ENCODE assay signal across 8 cellular contexts in the genomic region with DNA sequence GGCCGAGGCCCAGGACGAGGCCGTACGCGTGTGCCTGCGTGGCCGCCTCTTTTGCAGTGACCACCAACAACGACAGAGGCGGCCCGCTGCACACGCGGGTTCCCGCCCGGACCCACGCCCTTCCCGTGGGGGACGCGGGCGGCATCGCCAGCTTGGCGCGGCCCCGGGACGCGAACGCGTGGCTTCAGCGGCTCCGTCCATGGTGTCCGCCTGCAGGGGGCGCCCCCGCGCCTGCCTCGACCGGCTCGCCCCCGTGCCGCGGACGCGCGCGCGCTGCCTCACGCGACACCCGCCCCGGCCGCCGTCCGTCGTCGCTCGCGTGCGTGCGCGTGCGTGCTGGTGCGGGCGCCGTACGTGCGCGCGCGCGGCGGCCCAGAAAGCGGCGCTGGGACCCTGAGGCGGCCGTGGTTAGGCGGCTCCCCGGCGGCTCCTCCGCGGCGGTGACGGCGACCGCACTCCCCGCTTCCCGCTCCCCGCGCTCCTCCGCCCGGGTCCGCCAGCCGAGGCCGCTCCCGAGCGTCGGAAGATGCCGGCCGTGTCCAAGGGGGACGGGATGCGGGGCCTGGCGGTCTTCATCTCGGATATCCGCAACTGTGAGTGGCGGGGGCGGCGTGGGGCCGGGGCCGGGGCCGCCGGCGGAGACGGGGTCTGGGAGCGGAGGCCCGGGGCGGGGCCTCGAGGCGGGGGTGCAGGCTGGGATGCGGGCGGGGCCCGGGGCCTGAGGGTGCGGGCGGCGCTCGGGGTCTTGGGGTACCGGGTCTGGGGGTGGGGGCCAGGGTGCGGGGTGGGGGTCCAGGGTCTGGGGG. TPM values are rescaled to one million over a fixed set of nuclear protein-coding genes. Genes with fewer than 3 reads are reported as not detected.
DNase-seq lines count a peak whose midpoint lies in the region; ATAC-seq and TF ChIP-seq lines count a peak whose summit lies in the region.

A gene (plus strand): TSS at position 375 of the 806 bp plus-strand sequence. CDS start 152 bp downstream, at position 527.

- peaks cover 30% of the 10 kb centered on the region for H4K20me1 ChIP-seq in osteoblast (ENCODE audit: insufficient read depth, low read length)

- DNase-seq in EH (ENCODE audit: low read depth) (peak; percentile 87), LHCN-M2 (ENCODE audit: low read depth) (peak; percentile 85), glomerular endothelial cell (ENCODE audit: extremely low read depth, low read depth, low spot score) (no peak), osteoblast (ENCODE audit: insufficient read length, low spot score, missing footprints) (peak; percentile 100)
- peak; percentile 95 for DNase-seq in activated naive CD4-positive, alpha-beta T cell treated with anti-CD3 and anti-CD28 coated beads, Interleukin-2, amount 50 U/mL, for 16 hours

- peak; percentile 39 for TF ChIP-seq CTCF in osteoblast (IDR thresholded peaks at IDR 0.05; ENCODE audit: extremely low read depth, low read depth, low read length)

- peak within 1 kb of the TSS; percentile 85 for H3K4me3 ChIP-seq in osteoblast (ENCODE audit: insufficient read depth, low read length)

- peaks cover 8% of the 10 kb centered on the region for H3K4me1 ChIP-seq in osteoblast (ENCODE audit: insufficient read depth, low read length)

- H3K27ac ChIP-seq in osteoblast (ENCODE audit: low read depth, low read length): peak within 1 kb of the TSS; percentile 79
- no peak within 1 kb of the TSS for H3K27ac ChIP-seq in temporal lobe (ENCODE audit: low read depth, low read length)

- H3K79me2 ChIP-seq in osteoblast (ENCODE audit: insufficient read depth, low read length): peaks cover 43% of the 10 kb centered on the region

- peak within 1 kb of the TSS; percentile 90 for H3K4me2 ChIP-seq in osteoblast (ENCODE audit: insufficient read depth, low read length)

- ATAC-seq in GM21825 (IDR thresholded peaks at IDR 0.05; ENCODE audit: unreplicated experiment): peak; percentile 55
- peak; percentile 76 for ATAC-seq in SK-N-SH treated with all-trans-retinoic acid at 6 μM for 48 hours

- no peaks in the 10 kb centered on the region for H3K9me3 ChIP-seq in osteoblast (ENCODE audit: low read depth, low read length)

- H3K27me3 ChIP-seq in osteoblast (ENCODE audit: insufficient read depth, low read length): no peaks in the 10 kb centered on the region

- H2AFZ ChIP-seq in osteoblast (ENCODE audit: low read length): peak within 1 kb of the TSS; percentile 62

- H3K36me3 ChIP-seq in osteoblast (ENCODE audit: insufficient read depth, low read length): peaks cover 14% of the 10 kb centered on the region

TF ChIP-seq in SK-N-SH treated with all-trans-retinoic acid at 6 μM for 48 hours, 23 proteins besides CTCF, POLR2A, EP300 and RAD21:
- TF ChIP-seq ESRRG (CRISPR knock-in tag; IDR thresholded peaks at IDR 0.05) (no peak), PPARA (CRISPR knock-in tag; IDR thresholded peaks at IDR 0.05; ENCODE audit: borderline replicate concordance) (peak; percentile 85; the same call in 1 of the 2 replicates), SNAI2 (CRISPR knock-in tag; IDR thresholded peaks at IDR 0.05) (peak; percentile 95), GLIS3 (CRISPR knock-in tag; IDR thresholded peaks at IDR 0.05) (no peak), BACH2 (CRISPR knock-in tag; IDR thresholded peaks at IDR 0.05; ENCODE audit: borderline replicate concordance) (peak; percentile 88; the same call in 1 of the 2 replicates), OSR1 (CRISPR knock-in tag; IDR thresholded peaks at IDR 0.05) (peak; percentile 86; the same call in 1 of the 2 replicates), ZFP30 (CRISPR knock-in tag; IDR thresholded peaks at IDR 0.05) (peak; percentile 55; the same call in 1 of the 2 replicates), ZNF70 (CRISPR knock-in tag; IDR thresholded peaks at IDR 0.05) (no peak), RARB (CRISPR knock-in tag; IDR thresholded peaks at IDR 0.05) (no peak), ZFP3 (CRISPR knock-in tag; IDR thresholded peaks at IDR 0.05) (peak; percentile 64; the same call in 1 of the 2 replicates), CSDC2 (CRISPR knock-in tag; IDR thresholded peaks at IDR 0.05) (peak; percentile 98), TOX (CRISPR knock-in tag; IDR thresholded peaks at IDR 0.05; ENCODE audit: borderline replicate concordance) (no peak), ISL1 (CRISPR knock-in tag; IDR thresholded peaks at IDR 0.05) (no peak), ZC3H10 (CRISPR knock-in tag; IDR thresholded peaks at IDR 0.05) (peak; percentile 54; the same call in 1 of the 2 replicates), ZNF565 (CRISPR knock-in tag; conservative IDR thresholded peaks at IDR 0.05; ENCODE audit: low read depth) (no peak), ARNTL (CRISPR knock-in tag; IDR thresholded peaks at IDR 0.05; ENCODE audit: borderline replicate concordance, low read depth) (no peak), TCF4 (CRISPR knock-in tag; IDR thresholded peaks at IDR 0.05; ENCODE audit: borderline replicate concordance) (no peak)
- TF ChIP-seq, protein P1, sequence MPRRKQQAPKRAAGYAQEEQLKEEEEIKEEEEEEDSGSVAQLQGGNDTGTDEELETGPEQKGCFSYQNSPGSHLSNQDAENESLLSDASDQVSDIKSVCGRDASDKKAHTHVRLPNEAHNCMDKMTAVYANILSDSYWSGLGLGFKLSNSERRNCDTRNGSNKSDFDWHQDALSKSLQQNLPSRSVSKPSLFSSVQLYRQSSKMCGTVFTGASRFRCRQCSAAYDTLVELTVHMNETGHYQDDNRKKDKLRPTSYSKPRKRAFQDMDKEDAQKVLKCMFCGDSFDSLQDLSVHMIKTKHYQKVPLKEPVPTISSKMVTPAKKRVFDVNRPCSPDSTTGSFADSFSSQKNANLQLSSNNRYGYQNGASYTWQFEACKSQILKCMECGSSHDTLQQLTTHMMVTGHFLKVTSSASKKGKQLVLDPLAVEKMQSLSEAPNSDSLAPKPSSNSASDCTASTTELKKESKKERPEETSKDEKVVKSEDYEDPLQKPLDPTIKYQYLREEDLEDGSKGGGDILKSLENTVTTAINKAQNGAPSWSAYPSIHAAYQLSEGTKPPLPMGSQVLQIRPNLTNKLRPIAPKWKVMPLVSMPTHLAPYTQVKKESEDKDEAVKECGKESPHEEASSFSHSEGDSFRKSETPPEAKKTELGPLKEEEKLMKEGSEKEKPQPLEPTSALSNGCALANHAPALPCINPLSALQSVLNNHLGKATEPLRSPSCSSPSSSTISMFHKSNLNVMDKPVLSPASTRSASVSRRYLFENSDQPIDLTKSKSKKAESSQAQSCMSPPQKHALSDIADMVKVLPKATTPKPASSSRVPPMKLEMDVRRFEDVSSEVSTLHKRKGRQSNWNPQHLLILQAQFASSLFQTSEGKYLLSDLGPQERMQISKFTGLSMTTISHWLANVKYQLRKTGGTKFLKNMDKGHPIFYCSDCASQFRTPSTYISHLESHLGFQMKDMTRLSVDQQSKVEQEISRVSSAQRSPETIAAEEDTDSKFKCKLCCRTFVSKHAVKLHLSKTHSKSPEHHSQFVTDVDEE (CRISPR knock-in tag; IDR thresholded peaks at IDR 0.05): peak; percentile 98
- TF ChIP-seq, protein P2, sequence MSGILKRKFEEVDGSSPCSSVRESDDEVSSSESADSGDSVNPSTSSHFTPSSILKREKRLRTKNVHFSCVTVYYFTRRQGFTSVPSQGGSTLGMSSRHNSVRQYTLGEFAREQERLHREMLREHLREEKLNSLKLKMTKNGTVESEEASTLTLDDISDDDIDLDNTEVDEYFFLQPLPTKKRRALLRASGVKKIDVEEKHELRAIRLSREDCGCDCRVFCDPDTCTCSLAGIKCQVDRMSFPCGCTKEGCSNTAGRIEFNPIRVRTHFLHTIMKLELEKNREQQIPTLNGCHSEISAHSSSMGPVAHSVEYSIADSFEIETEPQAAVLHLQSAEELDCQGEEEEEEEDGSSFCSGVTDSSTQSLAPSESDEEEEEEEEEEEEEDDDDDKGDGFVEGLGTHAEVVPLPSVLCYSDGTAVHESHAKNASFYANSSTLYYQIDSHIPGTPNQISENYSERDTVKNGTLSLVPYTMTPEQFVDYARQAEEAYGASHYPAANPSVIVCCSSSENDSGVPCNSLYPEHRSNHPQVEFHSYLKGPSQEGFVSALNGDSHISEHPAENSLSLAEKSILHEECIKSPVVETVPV (CRISPR knock-in tag; IDR thresholded peaks at IDR 0.05): no peak
- TF ChIP-seq, protein P3, sequence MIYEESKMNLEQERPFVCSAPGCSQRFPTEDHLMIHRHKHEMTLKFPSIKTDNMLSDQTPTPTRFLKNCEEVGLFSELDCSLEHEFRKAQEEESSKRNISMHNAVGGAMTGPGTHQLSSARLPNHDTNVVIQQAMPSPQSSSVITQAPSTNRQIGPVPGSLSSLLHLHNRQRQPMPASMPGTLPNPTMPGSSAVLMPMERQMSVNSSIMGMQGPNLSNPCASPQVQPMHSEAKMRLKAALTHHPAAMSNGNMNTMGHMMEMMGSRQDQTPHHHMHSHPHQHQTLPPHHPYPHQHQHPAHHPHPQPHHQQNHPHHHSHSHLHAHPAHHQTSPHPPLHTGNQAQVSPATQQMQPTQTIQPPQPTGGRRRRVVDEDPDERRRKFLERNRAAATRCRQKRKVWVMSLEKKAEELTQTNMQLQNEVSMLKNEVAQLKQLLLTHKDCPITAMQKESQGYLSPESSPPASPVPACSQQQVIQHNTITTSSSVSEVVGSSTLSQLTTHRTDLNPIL (CRISPR knock-in tag; IDR thresholded peaks at IDR 0.05; ENCODE audit: low read depth): no peak

RNA-seq across cellular contexts. Expression of the gene that starts here (rescaled TPM):
- total RNA-seq in LHCN-M2 (2014; rRNA removed): 39.0 and 40.3 TPM in 2 replicates
- 44.5 TPM for polyA plus RNA-seq in LHCN-M2 (2012)
- total RNA-seq in glomerular endothelial cell: 93.7 and 129 TPM in 2 replicates
- total RNA-seq in osteoblast: 48.0 and 50.7 TPM in 2 replicates
- 39.8 TPM for total RNA-seq in temporal lobe
